8 cellular contexts compared by ENCODE assay signal in the genomic region with DNA sequence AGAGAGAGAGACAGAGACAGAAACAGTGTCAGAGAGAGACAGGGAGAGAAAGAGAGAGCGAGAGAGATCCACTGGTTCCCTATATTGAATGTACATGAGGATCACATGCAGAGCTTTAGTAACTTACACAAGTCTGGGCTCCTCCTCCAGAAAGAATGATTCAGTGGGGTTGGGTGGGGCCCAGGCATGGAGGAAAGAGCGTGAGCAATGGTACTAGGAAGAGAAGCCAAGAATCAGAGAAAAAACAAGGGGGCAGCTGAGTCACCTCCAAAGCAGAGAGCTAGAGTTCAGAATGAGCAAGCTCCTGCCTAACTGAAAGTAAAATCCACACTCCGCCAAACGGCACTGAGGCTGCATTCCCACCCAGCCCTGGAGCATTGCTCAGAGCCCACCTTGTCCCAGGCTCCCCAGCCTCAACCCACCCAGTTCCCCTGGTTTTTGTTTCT.
DNase-seq lines count a peak whose midpoint lies in the region; ATAC-seq and TF ChIP-seq lines count a peak whose summit lies in the region.

No MANE protein-coding gene starts in this region.

- TF ChIP-seq EP300 in upper lobe of left lung (IDR thresholded peaks at IDR 0.05): no peak

- no peaks in the 10 kb centered on the region for H3K27me3 ChIP-seq in upper lobe of left lung

- TF ChIP-seq POLR2A in upper lobe of left lung (IDR thresholded peaks at IDR 0.05): no peak

- peak; percentile 88 for DNase-seq in AG09309 (ENCODE audit: low read depth)
- DNase-seq in HK-2 (ENCODE audit: unreplicated experiment): peak; percentile 50
- peak; percentile 95 for DNase-seq in astrocyte of the hippocampus (ENCODE audit: low read depth, low spot score)
- no peak for DNase-seq in left lobe of liver (ENCODE audit: low spot score)
- DNase-seq in upper lobe of left lung: peak in 1 of 2 donors; percentile 23
- DNase-seq in pons (ENCODE audit: low spot score): no peak
- no peak for DNase-seq in effector CD4-positive, alpha-beta T cell
- no peak for DNase-seq in NCI-H345 treated with DMSO at 0.1 percent for 48 hours (lab: John Stamatoyannopoulos, UW; ENCODE audit: unreplicated experiment)

- H3K36me3 ChIP-seq in upper lobe of left lung: no peaks in the 10 kb centered on the region

- 45 to 53% methylated on average over 4 of the region's 4 CpGs for WGBS in upper lobe of left lung, 2 donors

- TF ChIP-seq CTCF in AG09309 (IDR thresholded peaks at IDR 0.05; ENCODE audit: control insufficient read depth, insufficient read depth, low read depth, low read length, missing control alignments) (no peak), upper lobe of left lung (IDR thresholded peaks at IDR 0.05) (no peak)

- H3K27ac ChIP-seq in upper lobe of left lung: peak overlapping the region; percentile 55 to 81 (median 72)

- ATAC-seq in left lobe of liver: peak; percentile 44
- ATAC-seq in upper lobe of left lung (ENCODE audit: low FRiP score in 2 of 2): peak; percentile 65 to 95

- H3K9me3 ChIP-seq in upper lobe of left lung: no peaks in the 10 kb centered on the region

- H3K4me3 ChIP-seq in AG09309 (ENCODE audit: control insufficient read depth, low read depth, low read length) (peak overlapping the region; percentile 62), upper lobe of left lung (peak overlapping the region in 3 of 4 donors; percentile 9 to 33 (median 15))

- H3K4me1 ChIP-seq in upper lobe of left lung: peaks cover 0 to 9% (median 2%) of the 10 kb centered on the region in 4 donors

Comparison
In these comparisons a context has a peak if more than half of its experiments do, and no peak if none do; other contexts are left out.
1. DNase-seq: peak in AG09309 (single experiment), HK-2 (single experiment) and astrocyte of the hippocampus (single experiment); none in left lobe of liver (single experiment), pons (single experiment), effector CD4-positive, alpha-beta T cell (single experiment) and NCI-H345 treated with DMSO at 0.1 percent for 48 hours (single experiment).